8 cellular contexts compared by ENCODE assay signal in the genomic region with DNA sequence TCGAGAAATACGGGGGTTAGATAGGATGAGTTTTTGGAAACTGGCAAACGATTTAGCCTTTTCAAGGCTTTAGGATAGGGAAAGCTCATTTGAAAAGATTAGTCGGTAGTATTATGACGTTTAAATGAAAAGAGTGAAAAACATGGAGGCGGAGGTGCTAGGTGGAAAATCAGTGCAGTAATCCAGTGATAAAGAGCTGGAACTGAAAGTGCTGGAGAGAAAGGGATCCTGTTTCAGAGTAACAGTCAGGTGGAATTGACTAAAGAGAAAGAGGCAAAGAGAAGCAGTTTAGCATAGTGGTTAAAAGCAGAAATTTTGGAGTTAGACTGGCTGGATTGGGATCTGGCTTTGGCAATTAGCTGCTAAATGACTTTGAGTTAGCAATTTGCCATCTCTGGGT.
DNase-seq lines count a peak whose midpoint lies in the region; ATAC-seq and TF ChIP-seq lines count a peak whose summit lies in the region.

No MANE protein-coding gene starts in this region.

- peaks cover 25% of the 10 kb centered on the region for H3K36me3 ChIP-seq in RWPE2 (ENCODE audit: low read depth)

- peak overlapping the region; percentile 51 for H3K27ac ChIP-seq in RWPE2 (ENCODE audit: poor library complexity, severe bottlenecking)

- H3K4me3 ChIP-seq in RWPE2 (ENCODE audit: severe bottlenecking) (peak overlapping the region; percentile 70), fibroblast of mammary gland (ENCODE audit: control insufficient read depth, low read depth, low read length) (peak overlapping the region; percentile 99)

- TF ChIP-seq CTCF in RWPE2 (IDR thresholded peaks at IDR 0.05; ENCODE audit: poor library complexity, severe bottlenecking) = no peak
- no peak for TF ChIP-seq CTCF in fibroblast of mammary gland (conservative IDR thresholded peaks at IDR 0.05; ENCODE audit: control insufficient read depth, insufficient read depth, low read depth, low read length)

- H3K27me3 ChIP-seq in RWPE2 (ENCODE audit: insufficient read depth, poor library complexity, severe bottlenecking) = no peaks in the 10 kb centered on the region

- DNase-seq in NCI-H146 treated with DMSO at 0.1 percent for 48 hours (lab: John Stamatoyannopoulos, UW; ENCODE audit: unreplicated experiment) (peak; percentile 16), NCI-H146 (lab: John Stamatoyannopoulos, UW) (no peak), RWPE2 (ENCODE audit: low spot score) (no peak), fibroblast of mammary gland (ENCODE audit: low read depth) (no peak), putamen (ENCODE audit: low spot score) (peak; percentile 5), NCI-H524 treated with DMSO at 0.1 percent for 48 hours (lab: John Stamatoyannopoulos, UW) (no peak)
- no peak for DNase-seq in activated CD4-positive, CD25-positive, alpha-beta regulatory T cell treated with anti-CD3 and anti-CD28 coated beads, Interleukin-2, amount 50 U/mL, for 72 hours

- no peaks in the 10 kb centered on the region for H3K9me3 ChIP-seq in RWPE2 (ENCODE audit: severe bottlenecking)

- H3K4me1 ChIP-seq in RWPE2 (ENCODE audit: insufficient read depth, poor library complexity, severe bottlenecking) = peaks cover 21% of the 10 kb centered on the region

- no peak for ATAC-seq in RWPE2 (ENCODE audit: low read depth)
- no peak for ATAC-seq in GM21529 (IDR thresholded peaks at IDR 0.05; ENCODE audit: unreplicated experiment)

Comparison
In these comparisons a context has a peak if more than half of its experiments do, and no peak if none do; other contexts are left out.
1. DNase-seq: peak in NCI-H146 treated with DMSO at 0.1 percent for 48 hours (single experiment) and putamen (single experiment); none in NCI-H146 (single experiment), RWPE2 (single experiment), fibroblast of mammary gland (single experiment), NCI-H524 treated with DMSO at 0.1 percent for 48 hours (single experiment) and activated CD4-positive, CD25-positive, alpha-beta regulatory T cell treated with anti-CD3 and anti-CD28 coated beads, Interleukin-2, amount 50 U/mL, for 72 hours (single experiment).